ENCODE assay signal across 12 cellular contexts in the genomic region with DNA sequence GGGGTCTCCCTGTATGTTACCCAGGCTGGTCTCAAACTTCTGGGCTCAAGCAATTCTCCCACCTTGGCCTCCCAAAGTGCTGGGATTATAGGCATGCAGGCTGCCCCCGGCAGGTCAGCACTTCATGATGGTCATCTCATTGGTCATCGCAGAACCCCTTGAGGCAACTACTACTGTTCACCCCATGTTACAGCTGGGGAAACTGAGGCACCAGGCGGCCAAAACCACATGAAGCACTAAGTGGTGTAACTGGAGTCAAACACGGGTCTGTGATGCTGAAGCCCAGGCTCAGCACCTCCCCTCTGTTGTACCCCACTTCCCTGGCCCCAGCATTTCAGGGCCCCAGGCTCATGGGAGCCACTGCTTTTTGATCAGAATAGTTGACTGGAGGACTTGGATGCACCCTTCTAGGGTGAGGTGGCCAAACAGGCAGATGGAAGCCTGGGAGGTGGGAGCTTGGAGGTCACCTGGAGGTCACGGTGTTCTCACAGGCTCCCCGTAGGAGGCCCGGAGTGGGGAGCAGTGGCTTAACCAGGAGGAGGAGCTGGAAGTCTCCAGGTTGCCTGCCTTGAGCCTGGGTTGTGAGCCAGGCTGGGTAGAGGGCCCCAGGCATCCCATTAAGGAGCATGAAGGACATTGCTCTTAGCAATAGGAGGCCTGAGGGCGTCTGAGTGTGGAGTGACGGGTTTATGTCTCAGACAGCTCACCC. TPM values are rescaled to one million over a fixed set of nuclear protein-coding genes. Genes with fewer than 3 reads are reported as not detected.
A peak's percentile ranks its signal among the peaks of the same experiment; 100 is the strongest.
DNase-seq lines count a peak whose midpoint lies in the region; ATAC-seq and TF ChIP-seq lines count a peak whose summit lies in the region.
"Had no signal": no experiment of that assay in that cellular context is flagged by ENCODE, and none has a peak within 500 bp of the region (broad histone marks: within the 10 kb centered on the region; RNA-seq: fewer than 3 reads in every experiment).

No MANE protein-coding gene starts in this region.

- intact Hi-C loops in CD14-positive monocyte (cut with micrococcal nuclease) (no loop called here), psoas muscle (cut with DNase I) (loop anchor here (2.0 to 5.0 kb wide), 6 partner anchors 31 to 135 kb away; partner anchors contain the start of genes DUSP1 (in 1 of the 2) and ERGIC1 (in 1 of the 2))

- DNase-seq in CD14-positive monocyte (ENCODE audit: low spot score) (no peak), T-helper 17 cell (no peak), foreskin fibroblast (peak; percentile 42 to 61), psoas muscle (no peak), NCI-H187 (lab: John Stamatoyannopoulos, UW) (no peak), NOMO-1 (lab: John Stamatoyannopoulos, UW; ENCODE audit: unreplicated experiment in 2 of 2) (no peak), NCI-H510A (lab: John Stamatoyannopoulos, UW) (no peak)
- DNase-seq: activated T-cell treated with anti-CD3 and anti-CD28 coated beads, Interleukin-2, amount 50 U/mL, for 1 hour; DMS153; stimulated activated CD4-positive, alpha-beta T cell treated with anti-CD3 and anti-CD28 coated beads, Interleukin-12 subunit alpha, Interleukin-12 subunit beta, amount 100 ng/mL, for 4 hours had no signal

- no peaks in the 10 kb centered on the region for H3K27me3 ChIP-seq in psoas muscle (ENCODE audit: insufficient read depth in 3 of 3, low read length in 2 of 3)

- H3K27ac ChIP-seq in psoas muscle, result peak overlapping the region; percentile 97
- H3K27ac ChIP-seq: SK-N-MC had no signal

- H3K4me1 Mint-ChIP-seq in CD14-positive monocyte (peaks cover 8% of the 10 kb centered on the region), T-helper 17 cell (peaks cover 6% of the 10 kb centered on the region)

- H3K9me3 ChIP-seq in T-helper 17 cell (ENCODE audit: control insufficient read depth, low read length, poor library complexity, severe bottlenecking) (no peaks in the 10 kb centered on the region), psoas muscle (no peaks in the 10 kb centered on the region)

- WGBS in psoas muscle, 3 donors, result 75 to 88% (median 77%) methylated on average over 9 of the region's 9 CpGs

- H3K27me3 Mint-ChIP-seq in CD14-positive monocyte (ENCODE audit: low read depth in 3 of 3) (peaks cover 0 to 1% (median 0%) of the 10 kb centered on the region in 3 donors), T-helper 17 cell (no peaks in the 10 kb centered on the region)

- H3K9me3 Mint-ChIP-seq in CD14-positive monocyte, result no peaks in the 10 kb centered on the region

- H3K4me1 ChIP-seq in psoas muscle, result peaks cover 81% of the 10 kb centered on the region

- H3K4me3 Mint-ChIP-seq in CD14-positive monocyte, result no peak overlapping the region
- no peak overlapping the region for H3K4me3 Mint-ChIP-seq in T-helper 17 cell

- H3K36me3 ChIP-seq in psoas muscle (ENCODE audit: insufficient read depth in 1 of 2, low read depth in 1 of 2), result no peaks in the 10 kb centered on the region

- H3K4me3 ChIP-seq in foreskin fibroblast (ENCODE audit: low read depth in 1 of 2, low read length in 2 of 2) (no peak overlapping the region), psoas muscle (no peak overlapping the region)
- H3K4me3 ChIP-seq: SK-N-MC had no signal

- H3K27ac Mint-ChIP-seq in CD14-positive monocyte, result peak overlapping the region in 4 of 7 donors; percentile 16 to 50 (median 34)
- peak overlapping the region; percentile 34 for H3K27ac Mint-ChIP-seq in T-helper 17 cell

- TF ChIP-seq CTCF in CD14-positive monocyte (IDR thresholded peaks at IDR 0.05) (no peak), foreskin fibroblast (IDR thresholded peaks at IDR 0.05; ENCODE audit: low read depth, low read length) (no peak), psoas muscle (IDR thresholded peaks at IDR 0.05) (no peak)

- no peak for ATAC-seq in T-helper 17 cell
- ATAC-seq in psoas muscle, result no peak
- no peak for ATAC-seq in HG03457 (IDR thresholded peaks at IDR 0.05; ENCODE audit: unreplicated experiment)

- H3K36me3 Mint-ChIP-seq in CD14-positive monocyte, result peaks cover 42 to 58% of the 10 kb centered on the region in 2 donors
- H3K36me3 Mint-ChIP-seq in T-helper 17 cell (ENCODE audit: low read depth), result peaks cover 10% of the 10 kb centered on the region

RNA-seq across cellular contexts. Expression of gene RPL26L1, which starts 57.3 kb away (rescaled TPM):
- polyA plus RNA-seq in CD14-positive monocyte (10 to 100 TPM; 58.6 to 60.9 TPM), psoas muscle (10 to 100 TPM; 33.3 to 80.9 (median 50.7) TPM)
- total RNA-seq in T-helper 17 cell (10 to 100 TPM; 13.9 to 17.7 TPM), psoas muscle (10 to 100 TPM; 21.5 to 31.4 (median 27.7) TPM)

Comparison
In these comparisons a context has a peak if more than half of its experiments do, and no peak if none do; other contexts are left out.
1. DNase-seq: peak in foreskin fibroblast (2 of 2); none in CD14-positive monocyte (single experiment), T-helper 17 cell (0 of 3), psoas muscle (0 of 2), NCI-H187 (0 of 2), NOMO-1 (0 of 2) and NCI-H510A (single experiment).
2. intact Hi-C loops: an anchor here in psoas muscle (2.0 to 5.0 kb wide); none called in CD14-positive monocyte.